ENCODE assay signal across 14 cellular contexts in genomic region chr10:29896053-29896452, GRCh38.
DNase-seq lines count a peak whose midpoint lies in the region; ATAC-seq and TF ChIP-seq lines count a peak whose summit lies in the region.
"Had no signal": no experiment of that assay in that cellular context is flagged by ENCODE, and none has a peak within 500 bp of the region (broad histone marks: within the 10 kb centered on the region; RNA-seq: fewer than 3 reads in every experiment).

No MANE protein-coding gene starts in this region.

- H4K20me1 ChIP-seq in mammary epithelial cell (ENCODE audit: insufficient read depth, low read length): no peaks in the 10 kb centered on the region

- peak; percentile 14 for DNase-seq in MCF 10A (ENCODE audit: unreplicated experiment)
- no peak for DNase-seq in mammary epithelial cell
- DNase-seq in fibroblast of the conjunctiva (ENCODE audit: low read depth): peak; percentile 9
- no peak for DNase-seq in trophoblast cell
- no peak for DNase-seq in vagina (ENCODE audit: extremely low spot score in 2 of 2)
- no peak for DNase-seq in ACHN
- DNase-seq in inferior parietal cortex (ENCODE audit: extremely low spot score): no peak
- DNase-seq: activated CD8-positive, alpha-beta T cell treated with anti-CD3 and anti-CD28 coated beads, Interleukin-2, amount 10 ng/mL, durations not matched to agents 7 days and 5 days; CD4-positive, alpha-beta T cell had no signal

- H3K4me1 Mint-ChIP-seq in MCF 10A (ENCODE audit: insufficient read depth, unreplicated experiment): peaks cover 7% of the 10 kb centered on the region
- H3K4me1 Mint-ChIP-seq: memory B cell had no signal

- H3K4me3 Mint-ChIP-seq in MCF 10A (ENCODE audit: unreplicated experiment): no peak overlapping the region
- H3K4me3 Mint-ChIP-seq: activated CD8-positive, alpha-beta T cell treated with anti-CD3 and anti-CD28 coated beads, Interleukin-2, amount 10 ng/mL, durations not matched to agents 7 days and 5 days; CD4-positive, alpha-beta T cell; memory B cell had no signal

- no peak for TF ChIP-seq POLR2A in vagina (IDR thresholded peaks at IDR 0.05)

- TF ChIP-seq CTCF in MCF 10A (IDR thresholded peaks at IDR 0.05; ENCODE audit: unreplicated experiment): no peak
- TF ChIP-seq CTCF in mammary epithelial cell (conservative IDR thresholded peaks at IDR 0.05 in 1 of 2, IDR thresholded peaks at IDR 0.05 in 1 of 2; ENCODE audit: extremely low read depth in 1 of 2, insufficient read depth in 1 of 2, low read depth in 1 of 2, low read length in 2 of 2): no peak
- TF ChIP-seq CTCF in vagina (IDR thresholded peaks at IDR 0.05): no peak

- H2AFZ ChIP-seq in mammary epithelial cell (ENCODE audit: low read depth, low read length): no peak overlapping the region
- no peak overlapping the region for H2AFZ ChIP-seq in trophoblast cell (ENCODE audit: insufficient read depth, low read length, poor library complexity)

- H3K9me3 Mint-ChIP-seq in MCF 10A (ENCODE audit: unreplicated experiment): no peaks in the 10 kb centered on the region
- H3K9me3 Mint-ChIP-seq: memory B cell had no signal

- no peak overlapping the region for H3K14ac ChIP-seq in trophoblast cell (ENCODE audit: low read length)

- peak overlapping the region; percentile 86 for H2BK12ac ChIP-seq in trophoblast cell (ENCODE audit: low read length)

- H3K4me3 ChIP-seq in mammary epithelial cell (replicated peaks in 1 of 3; ENCODE audit: insufficient read depth in 1 of 3, low read depth in 2 of 3, low read length in 3 of 3): no peak overlapping the region
- H3K4me3 ChIP-seq in trophoblast cell (ENCODE audit: low read depth, low read length): no peak overlapping the region
- no peak overlapping the region for H3K4me3 ChIP-seq in vagina
- H3K4me3 ChIP-seq: ovary, SK-N-MC had no signal

- in situ Hi-C loops in mammary epithelial cell (cut with MboI; ENCODE audit: low sequenced_read_pairs in 2 of 2) (no loop called here), ACHN (cut with HindIII; ENCODE audit: low pct_ligation_motif_present, low pct_unique_long_range_greater_than_20kb, low sequenced_read_pairs) (no loop called here)

- intact Hi-C loops in MCF 10A (cut with micrococcal nuclease): no loop called here
- intact Hi-C loops in mammary epithelial cell (cut with micrococcal nuclease): no loop called here
- intact Hi-C loops in vagina (cut with DNase I): no loop called here

- H3K79me2 ChIP-seq in mammary epithelial cell (ENCODE audit: insufficient read depth, low read length): no peaks in the 10 kb centered on the region
- H3K79me2 ChIP-seq in trophoblast cell (ENCODE audit: control insufficient read depth, insufficient read depth, low read length, poor library complexity): no peaks in the 10 kb centered on the region

- CTCF ChIA-PET in MCF 10A (lab: Yijun Ruan, JAX): no interaction called here
- CTCF ChIA-PET in mammary epithelial cell (lab: Charles Lee; ENCODE audit: low non-redundant PET): interaction anchor here (0.6 kb wide), 1 partner anchor 361 kb away, joined by 5 read pairs; no protein-coding TSS in a partner anchor

- H3K18ac ChIP-seq in trophoblast cell (ENCODE audit: low read length): no peak overlapping the region

- H4K91ac ChIP-seq in trophoblast cell (ENCODE audit: low read depth, low read length): peak overlapping the region; percentile 74

- H3K4me1 ChIP-seq in mammary epithelial cell (ENCODE audit: insufficient read depth, low read length) (peaks cover 7% of the 10 kb centered on the region), trophoblast cell (ENCODE audit: control insufficient read depth in 1 of 2, insufficient read depth in 2 of 2, low read length in 2 of 2) (peaks cover 0 to 3% of the 10 kb centered on the region in 2 experiments), vagina (no peaks in the 10 kb centered on the region)

- no peaks in the 10 kb centered on the region for H3K27me3 Mint-ChIP-seq in MCF 10A (ENCODE audit: insufficient read depth, unreplicated experiment)
- H3K27me3 Mint-ChIP-seq: memory B cell had no signal

- no peak overlapping the region for H4K8ac ChIP-seq in trophoblast cell (ENCODE audit: low read depth, low read length)

- peak overlapping the region; percentile 46 for H2BK120ac ChIP-seq in trophoblast cell (ENCODE audit: insufficient read depth, low read length, poor library complexity)

- peaks cover 2% of the 10 kb centered on the region for H3K79me1 ChIP-seq in trophoblast cell (ENCODE audit: low read length)

- no peaks in the 10 kb centered on the region for H3K36me3 Mint-ChIP-seq in MCF 10A (ENCODE audit: insufficient read depth, unreplicated experiment)
- H3K36me3 Mint-ChIP-seq: memory B cell had no signal

- H3K9me3 ChIP-seq in mammary epithelial cell (replicated peaks; ENCODE audit: insufficient read depth, low read length) (no peaks in the 10 kb centered on the region), trophoblast cell (ENCODE audit: insufficient read depth, low read depth, low read length) (no peaks in the 10 kb centered on the region), vagina (no peaks in the 10 kb centered on the region)
- H3K9me3 ChIP-seq: ovary had no signal

- H3K27me3 ChIP-seq in mammary epithelial cell (ENCODE audit: insufficient read depth, low read length) (no peaks in the 10 kb centered on the region), trophoblast cell (ENCODE audit: insufficient read depth, low read length) (no peaks in the 10 kb centered on the region), vagina (no peaks in the 10 kb centered on the region)
- H3K27me3 ChIP-seq: ovary had no signal

- peak overlapping the region; percentile 64 for H2AK5ac ChIP-seq in trophoblast cell (ENCODE audit: low read length)

- no peak overlapping the region for H3K4ac ChIP-seq in trophoblast cell (ENCODE audit: low read depth, low read length)

- peak overlapping the region; percentile 75 for H2BK5ac ChIP-seq in trophoblast cell (ENCODE audit: low read depth, low read length, poor library complexity)

- dilution Hi-C loops in mammary epithelial cell (cut with HindIII; ENCODE audit: low sequenced_read_pairs): no loop called here

- BruUV-seq in MCF 10A (replicated peaks; lab: Mats Ljungman, UMichigan): no TSS peak
- no TSS peak for BruUV-seq in mammary epithelial cell (replicated peaks; lab: Mats Ljungman, UMichigan)

- no peak overlapping the region for H4K12ac ChIP-seq in trophoblast cell (ENCODE audit: low read depth, low read length)

- POLR2A ChIA-PET in MCF 10A (lab: Yijun Ruan, JAX): interaction anchor here (0.5 to 0.8 kb wide), 2 partner anchors 51 to 59 kb away, joined by 3 to 5 read pairs; no protein-coding TSS in a partner anchor

- no peak overlapping the region for H3K9ac ChIP-seq in mammary epithelial cell (ENCODE audit: insufficient read depth, low read length)
- H3K9ac ChIP-seq in trophoblast cell (ENCODE audit: low read length): no peak overlapping the region

- peak overlapping the region; percentile 29 for H3K27ac Mint-ChIP-seq in MCF 10A (ENCODE audit: low read depth, unreplicated experiment)
- H3K27ac Mint-ChIP-seq: activated CD8-positive, alpha-beta T cell treated with anti-CD3 and anti-CD28 coated beads, Interleukin-2, amount 10 ng/mL, durations not matched to agents 7 days and 5 days; CD4-positive, alpha-beta T cell; memory B cell had no signal

- H3K36me3 ChIP-seq in mammary epithelial cell (ENCODE audit: insufficient read depth, low read length): no peaks in the 10 kb centered on the region
- H3K36me3 ChIP-seq in trophoblast cell (ENCODE audit: control insufficient read depth in 1 of 2, insufficient read depth in 2 of 2, low read length in 2 of 2): no peaks in the 10 kb centered on the region
- no peaks in the 10 kb centered on the region for H3K36me3 ChIP-seq in vagina
- H3K36me3 ChIP-seq: ovary had no signal

- ATAC-seq in GM18498 (IDR thresholded peaks at IDR 0.05; ENCODE audit: unreplicated experiment): no peak
- ATAC-seq: activated CD8-positive, alpha-beta T cell treated with anti-CD3 and anti-CD28 coated beads, Interleukin-2, amount 10 ng/mL, durations not matched to agents 7 days and 5 days had no signal

- H3K27ac ChIP-seq in mammary epithelial cell (ENCODE audit: insufficient read depth, low read depth, low read length) (no peak overlapping the region), trophoblast cell (ENCODE audit: low read depth, low read length) (no peak overlapping the region), vagina (peak overlapping the region; percentile 60)
- H3K27ac ChIP-seq: 22Rv1, SK-N-MC had no signal

- no peak overlapping the region for H3K23ac ChIP-seq in trophoblast cell (ENCODE audit: low read length)

- no peak overlapping the region for H3K4me2 ChIP-seq in mammary epithelial cell (ENCODE audit: insufficient read depth, low read depth, low read length)
- no peak overlapping the region for H3K4me2 ChIP-seq in trophoblast cell (ENCODE audit: low read length)

- WGBS in mammary epithelial cell (ENCODE audit: low coverage, missing lambda C conversion rate): 4% methylated on average over 2 of the region's 2 CpGs
- no CpG with 5 or more reads among the region's 2 CpGs for WGBS in trophoblast cell (ENCODE audit: extremely low coverage, insufficient coverage, insufficient read length)

Comparison
In these comparisons a context has a peak if more than half of its experiments do, and no peak if none do; other contexts are left out.
1. DNase-seq: peak in MCF 10A (single experiment) and fibroblast of the conjunctiva (single experiment); none in mammary epithelial cell (single experiment), trophoblast cell (0 of 2), vagina (0 of 2), ACHN (single experiment) and inferior parietal cortex (single experiment).